Comparison of ENCODE assay signal across 34 cellular contexts in genomic region chr12:53558631-53559030, GRCh38. TPM values are rescaled to one million over a fixed set of nuclear protein-coding genes. Genes with fewer than 3 reads are reported as not detected.
DNase-seq lines count a peak whose midpoint lies in the region; ATAC-seq, FAIRE-seq and TF ChIP-seq lines count a peak whose summit lies in the region.
"Had no signal": no experiment of that assay in that cellular context is flagged by ENCODE, and none has a peak within 500 bp of the region (broad histone marks: within the 10 kb centered on the region; RNA-seq: fewer than 3 reads in every experiment).

No MANE protein-coding gene starts in this region.

- H3K27me3 ChIP-seq in GM12878 (replicated peaks in 1 of 2; ENCODE audit: control insufficient read depth in 2 of 2, insufficient read depth in 2 of 2, low read length in 1 of 2), result no peaks in the 10 kb centered on the region
- H3K27me3 ChIP-seq: esophagus squamous epithelium, foreskin keratinocyte, left lung, neutrophil, Peyer's patch had no signal

- SMC1A ChIA-PET in GM12878 (lab: Charles Lee; ENCODE audit: uncharacterized antibody, unreplicated experiment), result interaction anchor here (0.7 to 1.7 kb wide), 5 partner anchors 13 to 119 kb away, joined by 3 to 6 read pairs (median 5); no protein-coding TSS in a partner anchor

- H3K9ac ChIP-seq in GM12878 (ENCODE audit: control insufficient read depth, insufficient read depth, low read length), result no peak overlapping the region
- H3K9ac ChIP-seq: KMS-11 had no signal

- no peak for FAIRE-seq in GM12878 (lab: Jason Lieb, UNC)
- FAIRE-seq: astrocyte, islet of Langerhans had no signal

- no peak for TF ChIP-seq POLR2A in GM12878 (IDR thresholded peaks at IDR 0.05; ENCODE audit: low read depth, low read length)

- CTCF ChIA-PET in GM12878 (lab: Yijun Ruan, JAX), result interaction anchor here (0.7 to 3.7 kb wide), 6 partner anchors 10 to 117 kb away, joined by 3 to 22 read pairs (median 5); partner anchors contain the start of gene ATP5MC2

- RAD21 ChIA-PET in GM12878 (lab: Charles Lee; ENCODE audit: unreplicated experiment), result interaction anchor here (1.4 to 1.8 kb wide), 3 partner anchors 14 to 187 kb away, joined by 3 to 7 read pairs (median 4); no protein-coding TSS in a partner anchor

- no peak overlapping the region for H3K4me2 ChIP-seq in GM12878 (ENCODE audit: control insufficient read depth, insufficient read depth)

- H3K4me1 ChIP-seq in GM12878 (ENCODE audit: control insufficient read depth, insufficient read depth, low read length), result peaks cover 9% of the 10 kb centered on the region

- H4K20me1 ChIP-seq in GM12878 (ENCODE audit: control insufficient read depth, insufficient read depth), result no peaks in the 10 kb centered on the region

- BruUV-seq in GM12878 (replicated peaks; lab: Mats Ljungman, UMichigan), result no TSS peak

- peaks cover 51% of the 10 kb centered on the region for H3K4me1 Mint-ChIP-seq in osteocyte (ENCODE audit: unreplicated experiment)

- TF ChIP-seq CTCF in GM12878 (IDR thresholded peaks at IDR 0.05 in 2 of 3, conservative IDR thresholded peaks at IDR 0.05 in 1 of 3; ENCODE audit: control insufficient read depth in 2 of 3, extremely low read depth in 1 of 3, insufficient read depth in 1 of 3, low read depth in 3 of 3, low read length in 3 of 3) (no peak), osteocyte (IDR thresholded peaks at IDR 0.05) (no peak)

- 0 out of 4 replicates have a peak, but pooled peaks cover 0 to 4% of the 10 kb centered on the region in 2 experiments for H3K36me3 ChIP-seq in GM12878 (ENCODE audit: control insufficient read depth in 2 of 2, insufficient read depth in 2 of 2, low read length in 1 of 2)
- H3K36me3 ChIP-seq: esophagus squamous epithelium, left lung, Peyer's patch, WERI-Rb-1 had no signal

- peak overlapping the region; percentile 42; the same call in 1 of the 2 replicates for H3K27ac ChIP-seq in GM12878 (ENCODE audit: control insufficient read depth, insufficient read depth)
- H3K27ac ChIP-seq: esophagus squamous epithelium, foreskin keratinocyte, KMS-11, left lung, neutrophil, Peyer's patch, WERI-Rb-1 had no signal

- no peak for TF ChIP-seq EP300 in GM12878 (IDR thresholded peaks at IDR 0.05; ENCODE audit: borderline replicate concordance in 1 of 2, control insufficient read depth in 1 of 2, low read depth in 2 of 2, low read length in 2 of 2)

- no peaks in the 10 kb centered on the region for H3K79me2 ChIP-seq in GM12878 (ENCODE audit: control insufficient read depth, insufficient read depth, low read length)

- intact Hi-C loops in GM12878 (cut with micrococcal nuclease; ENCODE audit: unreplicated experiment), result no loop called here

- H3K36me3 Mint-ChIP-seq in osteocyte (ENCODE audit: unreplicated experiment), result peaks cover 3% of the 10 kb centered on the region

- no peaks in the 10 kb centered on the region for H3K9me3 Mint-ChIP-seq in osteocyte (ENCODE audit: unreplicated experiment)
- H3K9me3 Mint-ChIP-seq: activated CD4-positive, alpha-beta T cell treated with anti-CD3 and anti-CD28 coated beads, Interleukin-2, amount 10 ng/mL, durations not matched to agents 7 days and 5 days; H9; type B pancreatic cell had no signal

- no peaks in the 10 kb centered on the region for H3K27me3 Mint-ChIP-seq in osteocyte (ENCODE audit: unreplicated experiment)
- H3K27me3 Mint-ChIP-seq: activated CD4-positive, alpha-beta T cell treated with anti-CD3 and anti-CD28 coated beads, Interleukin-2, amount 10 ng/mL, durations not matched to agents 7 days and 5 days; type B pancreatic cell had no signal

- in situ Hi-C loops in ACHN (cut with HindIII; ENCODE audit: low pct_ligation_motif_present, low pct_unique_long_range_greater_than_20kb, low sequenced_read_pairs) (no loop called here), GM12878 (cut with MboI) (no loop called here)

- H3K27ac Mint-ChIP-seq in osteocyte (ENCODE audit: unreplicated experiment), result peak overlapping the region; percentile 89
- H3K27ac Mint-ChIP-seq: activated CD4-positive, alpha-beta T cell treated with anti-CD3 and anti-CD28 coated beads, Interleukin-2, amount 10 ng/mL, durations not matched to agents 7 days and 5 days; H9; type B pancreatic cell had no signal

- no peak overlapping the region for H3K4me3 ChIP-seq in GM12878
- H3K4me3 ChIP-seq: esophagus squamous epithelium, left lung, Peyer's patch had no signal

- ATAC-seq in GM18907 (IDR thresholded peaks at IDR 0.05; ENCODE audit: unreplicated experiment) (peak; percentile 60), GM12878 (peak; percentile 72), GM19395 (IDR thresholded peaks at IDR 0.05; ENCODE audit: unreplicated experiment) (no peak), GM18498 (IDR thresholded peaks at IDR 0.05; ENCODE audit: unreplicated experiment) (no peak)
- ATAC-seq: foreskin keratinocyte, left lung had no signal

- H3K9me3 ChIP-seq in GM12878 (replicated peaks; ENCODE audit: control insufficient read depth, insufficient read depth, low read length), result no peaks in the 10 kb centered on the region
- H3K9me3 ChIP-seq: esophagus squamous epithelium, left lung, neutrophil, Peyer's patch had no signal

- H2AFZ ChIP-seq in GM12878 (ENCODE audit: control insufficient read depth, low read depth, low read length), result no peak overlapping the region

- POLR2A ChIA-PET in GM12878 (lab: Charles Lee), result interaction anchor here (0.6 kb wide), 2 partner anchors 16 to 20 kb away, joined by 3 to 6 read pairs; no protein-coding TSS in a partner anchor

- TF ChIP-seq RAD21 in GM12878 (IDR thresholded peaks at IDR 0.05; ENCODE audit: insufficient read depth, low read depth, low read length), result no peak

- peak; percentile 37 for DNase-seq in ACHN
- no peak for DNase-seq in GM12878 (ENCODE audit: low read depth, low spot score)
- DNase-seq in osteocyte (ENCODE audit: extremely low spot score, unreplicated experiment), result no peak
- DNase-seq in NOMO-1 (lab: John Stamatoyannopoulos, UW; ENCODE audit: unreplicated experiment in 2 of 2), result no peak
- no peak for DNase-seq in NCI-H1694 treated with DMSO at 0.1 percent for 48 hours (lab: John Stamatoyannopoulos, UW)
- DNase-seq: activated CD4-positive, alpha-beta T cell treated with anti-CD3 and anti-CD28 coated beads, Interleukin-2, amount 10 ng/mL, durations not matched to agents 7 days and 5 days; C1 segment of cervical spinal cord; caudate nucleus; dermis blood vessel endothelial cell; DMS53; esophagus squamous epithelium; foreskin keratinocyte; H9; head of caudate nucleus; left lung; mesendoderm; NCI-H1417 treated with DMSO at 0.1 percent for 48 hours; NCI-H748 treated with DMSO at 0.1 percent for 48 hours; Peyer's patch; SHP77 treated with DMSO at 0.1 percent for 48 hours; stimulated activated CD4-positive, alpha-beta T cell treated with anti-CD3 and anti-CD28 coated beads, Interleukin-4, amount 100 ng/mL, for 1 hour; T1000; WERI-Rb-1 had no signal

- WGBS in GM12878 (ENCODE audit: insufficient coverage, insufficient replicate concordance, low lambda C conversion rate, missing lambda C conversion rate), result 89% methylated on average over 1 of the region's 1 CpG

- no peak overlapping the region for H3K4me3 Mint-ChIP-seq in osteocyte (ENCODE audit: unreplicated experiment)
- H3K4me3 Mint-ChIP-seq: activated CD4-positive, alpha-beta T cell treated with anti-CD3 and anti-CD28 coated beads, Interleukin-2, amount 10 ng/mL, durations not matched to agents 7 days and 5 days; H9; type B pancreatic cell had no signal

RNA-seq across cellular contexts. Expression of gene NPFF, which starts 51.3 kb away (rescaled TPM):
- total RNA-seq in GM12878 (2013; cell fraction: nucleolus; rRNA removed), result not detected in 2 replicates
- total RNA-seq in GM12878 (2014; rRNA removed) (0.23 TPM in 1 of 2 replicates, not detected in the other), GM12878 (2014; rRNA removed; fragmentation: Illumina TruSeq; extraction: Trizol) (not detected in 2 replicates), GM12878 (2021) (not detected in 2 replicates), osteocyte (not detected in 2 replicates)
- not detected for polyA plus RNA-seq in GM12878 (2011; ENCODE audit: low read depth)
- polyA plus RNA-seq in GM12878 (2011; rRNA removed) (not detected in 2 replicates), GM12878 (2014; fragmentation: Illumina TruSeq; extraction: Trizol) (not detected in 2 replicates), GM12878 (2014; fragmentation: Nextera tagmentation; extraction: Ambion mirVana) (under 1 TPM; 0.21 to 0.69 TPM), GM12878 (2014; rRNA removed) (0.22 TPM in 1 of 2 replicates, not detected in the other), GM12878 (2016; fragmentation: Nextera tagmentation; extraction: Ambion mirVana) (not detected)
- 0.15 TPM in 1 of 2 replicates, not detected in the other for polyA plus RNA-seq in GM12878 (2011; cell fraction: cytosol; rRNA removed)
- polyA plus RNA-seq in GM12878 (2011; cell fraction: nucleus; rRNA removed), result not detected in 2 replicates
- not detected in 2 replicates for polyA plus RNA-seq in GM12878 (2012)
- polyA minus RNA-seq in GM12878 (2011; rRNA and poly(A)+ RNA removed), result not detected in 2 replicates
- polyA minus RNA-seq in GM12878 (2011; cell fraction: cytosol; rRNA and poly(A)+ RNA removed), result not detected in 2 replicates
- not detected in 2 replicates for polyA minus RNA-seq in GM12878 (2011; cell fraction: nucleus; rRNA and poly(A)+ RNA removed)
- total RNA-seq: activated CD4-positive, alpha-beta T cell treated with anti-CD3 and anti-CD28 coated beads, Interleukin-2, amount 10 ng/mL, durations not matched to agents 7 days and 5 days; activated CD8-positive, alpha-beta memory T cell treated with anti-CD3 and anti-CD28 coated beads for 36 hours; astrocyte; dermis blood vessel endothelial cell; foreskin keratinocyte; H9; left lung; myocyte; Peyer's patch; posterior vena cava had no signal

RNA-seq across cellular contexts. Expression of gene TARBP2, which starts 57.5 kb away (rescaled TPM):
- total RNA-seq in GM12878 (2013; cell fraction: nucleolus; rRNA removed), result 36.0 and 51.7 TPM in 2 replicates
- 46.1 and 47.1 TPM in 2 replicates for total RNA-seq in GM12878 (2014; rRNA removed)
- 21.4 and 26.1 TPM in 2 replicates for total RNA-seq in GM12878 (2014; rRNA removed; fragmentation: Illumina TruSeq; extraction: Trizol)
- 42.4 and 43.2 TPM in 2 replicates for total RNA-seq in GM12878 (2021)
- polyA plus RNA-seq in GM12878 (2011; ENCODE audit: low read depth), result 11.6 TPM
- polyA plus RNA-seq in GM12878 (2011; rRNA removed), result 18.3 and 30.4 TPM in 2 replicates
- polyA plus RNA-seq in GM12878 (2011; cell fraction: cytosol; rRNA removed), result 48.7 and 74.4 TPM in 2 replicates
- polyA plus RNA-seq in GM12878 (2011; cell fraction: nucleus; rRNA removed), result 192 and 199 TPM in 2 replicates
- 25.1 and 25.9 TPM in 2 replicates for polyA plus RNA-seq in GM12878 (2012)
- 13.6 and 22.1 TPM in 2 replicates for polyA plus RNA-seq in GM12878 (2014; fragmentation: Illumina TruSeq; extraction: Trizol)
- 1 to 10 TPM; 5.5 to 9.4 TPM for polyA plus RNA-seq in GM12878 (2014; fragmentation: Nextera tagmentation; extraction: Ambion mirVana)
- 44.2 and 54.0 TPM in 2 replicates for polyA plus RNA-seq in GM12878 (2014; rRNA removed)
- 10 to 100 TPM; 58.7 to 60.1 TPM for polyA plus RNA-seq in GM12878 (2016; fragmentation: Nextera tagmentation; extraction: Ambion mirVana)
- polyA minus RNA-seq in GM12878 (2011; rRNA and poly(A)+ RNA removed), result 17.8 and 36.9 TPM in 2 replicates
- polyA minus RNA-seq in GM12878 (2011; cell fraction: cytosol; rRNA and poly(A)+ RNA removed), result 8.8 and 11.2 TPM in 2 replicates
- polyA minus RNA-seq in GM12878 (2011; cell fraction: nucleus; rRNA and poly(A)+ RNA removed), result 35.8 and 54.1 TPM in 2 replicates
- total RNA-seq in osteocyte, result 33.9 and 38.8 TPM in 2 replicates

RNA-seq across cellular contexts. Expression of gene MAP3K12, which starts 59.4 kb away (rescaled TPM):
- 22.1 and 24.5 TPM in 2 replicates for total RNA-seq in GM12878 (2013; cell fraction: nucleolus; rRNA removed)
- total RNA-seq in GM12878 (2014; rRNA removed) (8.5 and 10.1 TPM in 2 replicates), GM12878 (2014; rRNA removed; fragmentation: Illumina TruSeq; extraction: Trizol) (4.8 and 5.2 TPM in 2 replicates), GM12878 (2021) (9.4 and 10.4 TPM in 2 replicates), osteocyte (47.7 and 51.8 TPM in 2 replicates)
- polyA plus RNA-seq in GM12878 (2011; ENCODE audit: low read depth), result 9.5 TPM
- polyA plus RNA-seq in GM12878 (2011; rRNA removed) (8.7 and 14.9 TPM in 2 replicates), GM12878 (2014; fragmentation: Illumina TruSeq; extraction: Trizol) (6.1 and 9.4 TPM in 2 replicates), GM12878 (2014; fragmentation: Nextera tagmentation; extraction: Ambion mirVana) (1 to 10 TPM in 1 of 2 experiments, under 1 TPM in 1; 0.45 to 1.2 TPM), GM12878 (2014; rRNA removed) (13.6 and 14.1 TPM in 2 replicates), GM12878 (2016; fragmentation: Nextera tagmentation; extraction: Ambion mirVana) (1 to 10 TPM; 4.2 to 4.6 TPM)
- polyA plus RNA-seq in GM12878 (2011; cell fraction: cytosol; rRNA removed), result 14.6 and 17.1 TPM in 2 replicates
- polyA plus RNA-seq in GM12878 (2011; cell fraction: nucleus; rRNA removed), result 154 and 166 TPM in 2 replicates
- polyA plus RNA-seq in GM12878 (2012), result 10.0 TPM in 2 replicates
- 10.8 and 12.7 TPM in 2 replicates for polyA minus RNA-seq in GM12878 (2011; rRNA and poly(A)+ RNA removed)
- 4.1 and 4.7 TPM in 2 replicates for polyA minus RNA-seq in GM12878 (2011; cell fraction: cytosol; rRNA and poly(A)+ RNA removed)
- polyA minus RNA-seq in GM12878 (2011; cell fraction: nucleus; rRNA and poly(A)+ RNA removed), result 16.7 and 21.1 TPM in 2 replicates

Comparison
In these comparisons a context has a peak if more than half of its experiments do, and no peak if none do; other contexts are left out.
1. ATAC-seq: peak in GM18907 (single experiment) and GM12878 (single experiment); none in GM19395 (single experiment) and GM18498 (single experiment).